ENCODE assay signal across 26 cellular contexts in genomic region chr4:5158825-5159224, GRCh38.
"Had no signal": no experiment of that assay in that cellular context is flagged by ENCODE, and none has a peak within 500 bp of the region (broad histone marks: within the 10 kb centered on the region; RNA-seq: fewer than 3 reads in every experiment).

No MANE protein-coding gene starts in this region.

- H3K4me3 ChIP-seq: cardiac muscle cell, MG63, SK-N-MC had no signal

- FAIRE-seq: astrocyte had no signal

- DNase-seq: activated CD4-positive, alpha-beta T cell treated with anti-CD3 and anti-CD28 coated beads for 48 hours; activated CD4-positive, alpha-beta T cell treated with anti-CD3 and anti-CD28 coated beads, Interleukin-2, amount 50 U/mL, for 48 hours; activated CD8-positive, alpha-beta memory T cell treated with anti-CD3 and anti-CD28 coated beads, Interleukin-2, amount 10 ng/mL, durations not matched to agents 7 days and 5 days; activated effector memory CD4-positive, alpha-beta T cell treated with anti-CD3 and anti-CD28 coated beads, Interleukin-2, amount 50 U/mL, for 16 hours; activated naive CD4-positive, alpha-beta T cell treated with Interleukin-2 at 50 U/mL for 16 hours; activated naive CD8-positive, alpha-beta T cell treated with anti-CD3 and anti-CD28 coated beads, Interleukin-2, amount 50 U/mL, for 24 hours; activated T-cell treated with anti-CD3 and anti-CD28 coated beads, Interleukin-2, amount 50 U/mL, for 4 hours; amniotic stem cell; cerebellar nuclear complex; MG63; MV-4-11; NCI-H1092 treated with DMSO at 0.1 percent for 48 hours; NCI-H1694 treated with DMSO at 0.1 percent for 48 hours; NCI-H2029 treated with DMSO at 0.1 percent for 48 hours; NCI-H446 treated with DMSO at 0.1 percent for 48 hours; NCI-H524 treated with DMSO at 0.1 percent for 48 hours; NCI-H82; OCI-M1; RPMI8226; T-helper 1 cell had no signal

- H3K9me3 ChIP-seq: MG63 had no signal

- ATAC-seq: activated CD4-positive, CD25-positive, alpha-beta regulatory T cell treated with anti-CD3 and anti-CD28 coated beads, Interleukin-2, amount 50 U/mL, for 24 hours; activated CD8-positive, alpha-beta memory T cell treated with anti-CD3 and anti-CD28 coated beads, Interleukin-2, amount 10 ng/mL, durations not matched to agents 7 days and 5 days; activated naive CD4-positive, alpha-beta T cell treated with anti-CD3 and anti-CD28 coated beads, Interleukin-2, amount 50 U/mL, for 72 hours; activated naive CD8-positive, alpha-beta T cell treated with anti-CD3 and anti-CD28 coated beads, Interleukin-2, amount 50 U/mL, for 24 hours; activated T-cell treated with anti-CD3 and anti-CD28 coated beads, Interleukin-2, amount 50 U/mL, for 4 hours; Right ventricle myocardium inferior had no signal

- H3K36me3 ChIP-seq: cardiac muscle cell, MG63 had no signal

- H3K27me3 ChIP-seq: cardiac muscle cell, MG63 had no signal

- H3K27ac ChIP-seq: cardiac muscle cell, SK-N-MC had no signal
